In the genomic region with DNA sequence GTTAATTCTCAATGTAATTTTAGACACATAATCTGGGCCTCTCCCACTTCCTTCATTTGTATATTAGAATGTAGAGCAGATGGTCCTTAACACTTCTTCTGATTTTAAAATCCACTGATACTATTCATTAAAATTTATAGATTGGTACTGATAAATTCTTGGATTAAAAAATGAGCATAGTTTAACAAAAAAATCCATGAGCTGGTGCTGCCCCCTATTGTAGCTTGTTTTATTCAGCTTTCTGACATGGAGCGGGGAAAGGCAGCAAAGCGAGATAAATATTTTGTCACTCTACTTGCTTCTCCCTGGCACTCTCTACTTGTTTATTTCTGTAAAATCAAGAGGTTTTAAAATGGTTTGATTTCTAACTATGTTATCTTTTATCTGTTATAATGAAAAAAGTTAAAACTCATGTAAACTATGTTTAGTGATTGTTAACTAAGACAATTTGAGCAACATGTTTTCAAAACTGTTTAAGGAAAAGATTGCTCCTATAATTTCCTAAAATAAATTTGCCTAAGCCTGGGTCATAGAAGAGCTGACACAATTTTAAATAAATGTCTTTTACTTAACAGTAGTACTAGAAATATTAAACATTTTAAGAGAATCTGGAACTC, we compare ENCODE assay signal across 8 cellular contexts. TPM values are rescaled to one million over a fixed set of nuclear protein-coding genes. Genes with fewer than 3 reads are reported as not detected.
DNase-seq lines count a peak whose midpoint lies in the region; ATAC-seq and TF ChIP-seq lines count a peak whose summit lies in the region.

No MANE protein-coding gene starts in this region.

- H3K4me1 ChIP-seq in GM23248 (ENCODE audit: insufficient read depth) (0 out of 2 replicates have a peak, but pooled peaks cover 4% of the 10 kb centered on the region), testis (no peaks in the 10 kb centered on the region)

- H3K9ac ChIP-seq in GM23248: no peak overlapping the region

- in situ Hi-C loops in GM23248 (cut with MboI): no loop called here

- no peak overlapping the region for H2AFZ ChIP-seq in GM23248

- TF ChIP-seq CTCF in 22Rv1 (IDR thresholded peaks at IDR 0.05): peak; percentile 77
- TF ChIP-seq CTCF in testis (IDR thresholded peaks at IDR 0.05): peak; percentile 32 to 45 (median 34)

- peaks cover 8% of the 10 kb centered on the region; the same call in 1 of the 2 replicates for H3F3A ChIP-seq in GM23248 (ENCODE audit: insufficient read depth)

- no peak overlapping the region for H3K4me2 ChIP-seq in GM23248 (ENCODE audit: unreplicated experiment)

- no peak for TF ChIP-seq POLR2A in testis (IDR thresholded peaks at IDR 0.05)

- no peaks in the 10 kb centered on the region for H3K9me3 ChIP-seq in GM23248 (ENCODE audit: low read depth)
- no peaks in the 10 kb centered on the region for H3K9me3 ChIP-seq in testis

- no peaks in the 10 kb centered on the region for H3K9me2 ChIP-seq in GM23248 (ENCODE audit: insufficient read depth)

- intact Hi-C loops in testis (cut with DNase I; ENCODE audit: low total_unique reads): loop anchor here (10.0 kb wide), 1 partner anchor 123 kb away; no protein-coding TSS in a partner anchor

- WGBS in GM23248 (ENCODE audit: low coverage in 1 of 2, low lambda C conversion rate in 2 of 2, missing lambda C conversion rate in 2 of 2), 2 experiments: 68 to 75% methylated on average over 2 of the region's 2 CpGs
- WGBS in testis, 2 donors: 40 to 61% methylated on average over 2 of the region's 2 CpGs

- H3K27me3 ChIP-seq in GM23248 (replicated peaks; ENCODE audit: insufficient read depth) (no peaks in the 10 kb centered on the region), testis (no peaks in the 10 kb centered on the region)

- no peaks in the 10 kb centered on the region for H3K36me3 ChIP-seq in GM23248 (ENCODE audit: low read depth)
- H3K36me3 ChIP-seq in testis (ENCODE audit: low read depth, missing control alignments): no peaks in the 10 kb centered on the region

- H4K20me1 ChIP-seq in GM23248 (ENCODE audit: insufficient read depth): no peaks in the 10 kb centered on the region

- no peak for ATAC-seq in HG03175 (IDR thresholded peaks at IDR 0.05; ENCODE audit: unreplicated experiment)

- no peak overlapping the region for H3K27ac ChIP-seq in 22Rv1
- H3K27ac ChIP-seq in GM23248: no peak overlapping the region
- H3K27ac ChIP-seq in testis: no peak overlapping the region

- H3K79me2 ChIP-seq in GM23248 (ENCODE audit: insufficient read depth): no peaks in the 10 kb centered on the region

- H3K4me3 ChIP-seq in GM23248 (no peak overlapping the region), testis (no peak overlapping the region)

- DNase-seq in GM23248: peak; percentile 62
- peak; percentile 49 for DNase-seq in SHP77 treated with DMSO at 0.1 percent for 48 hours (lab: John Stamatoyannopoulos, UW)
- peak; percentile 45 for DNase-seq in globus pallidus (ENCODE audit: low spot score)
- DNase-seq in testis: peak; percentile 34
- DNase-seq in activated CD8-positive, alpha-beta memory T cell treated with anti-CD3 and anti-CD28 coated beads, Interleukin-2, amount 50 U/mL, for 4 hours: no peak
- DNase-seq in activated CD4-positive, alpha-beta T cell treated with anti-CD3 and anti-CD28 coated beads for 4 hours: no peak

RNA-seq across cellular contexts. Expression of gene PLOD2, which starts 26.5 kb away (rescaled TPM):
- total RNA-seq in GM23248 (2014; rRNA removed; shearing (Covaris generic)): 306 and 330 TPM in 2 replicates
- polyA plus RNA-seq in GM23248 (2016; fragmentation: Nextera tagmentation; extraction: Ambion mirVana): 288 and 300 TPM in 2 replicates
- 10 to 100 TPM; 13.4 to 20.9 TPM for total RNA-seq in testis
- polyA plus RNA-seq in testis (ENCODE audit: insufficient read depth, low read depth, low replicate concordance): 9.9 TPM

Comparison
In these comparisons a context has a peak if more than half of its experiments do, and no peak if none do; other contexts are left out.
1. DNase-seq: peak in GM23248 (single experiment), SHP77 treated with DMSO at 0.1 percent for 48 hours (single experiment), globus pallidus (single experiment) and testis (single experiment); none in activated CD8-positive, alpha-beta memory T cell treated with anti-CD3 and anti-CD28 coated beads, Interleukin-2, amount 50 U/mL, for 4 hours (single experiment) and activated CD4-positive, alpha-beta T cell treated with anti-CD3 and anti-CD28 coated beads for 4 hours (0 of 2).
2. RNA of gene PLOD2, which starts 26.5 kb away (total RNA-seq): 306 to 330 TPM in GM23248; 13.4 to 20.9 TPM in testis; every median in the first group is over 10 times any median in the second.